ENCODE assay signal across 2 cellular contexts in the genomic region with DNA sequence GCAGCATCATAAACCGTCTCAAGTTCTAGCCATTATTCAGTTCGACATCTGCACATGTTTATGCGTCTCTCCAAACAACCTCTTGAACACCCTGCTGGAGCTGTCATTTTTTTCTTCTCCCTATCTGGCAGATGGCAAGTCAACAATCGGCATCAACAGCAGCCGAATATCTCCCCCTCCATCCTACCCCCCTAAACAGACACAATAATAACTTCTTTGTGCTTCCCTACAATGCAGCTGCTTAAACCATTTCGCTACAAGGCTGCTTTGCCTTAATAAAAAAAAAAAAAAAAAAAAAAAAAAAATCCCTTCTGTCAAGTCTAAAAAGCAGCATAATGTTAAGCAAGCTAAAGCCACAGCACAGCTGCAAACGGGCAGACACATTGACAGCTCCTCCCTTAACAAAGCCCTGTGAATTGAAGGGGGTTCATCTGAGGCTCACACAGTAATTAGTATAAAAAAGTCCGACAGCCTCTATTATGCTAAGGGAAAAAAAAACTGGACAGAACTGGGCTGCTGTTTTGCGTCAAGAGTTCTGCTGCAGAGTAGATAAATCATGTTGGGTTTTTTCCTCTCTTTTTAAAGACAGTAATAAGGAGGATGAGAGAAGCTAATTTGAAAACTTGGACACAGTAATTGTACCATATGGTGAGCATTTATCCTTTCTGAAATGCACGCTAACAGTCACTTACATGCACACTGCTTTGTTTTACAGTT.
A peak's percentile ranks its signal among the peaks of the same experiment; 100 is the strongest.
TF ChIP-seq lines count a peak whose summit lies in the region.

No MANE protein-coding gene starts in this region.

TF ChIP-seq in liver, 16 proteins besides CTCF, POLR2A, EP300 and RAD21 (continued from another document):
- TF ChIP-seq NR2F2 (IDR thresholded peaks at IDR 0.05) = no peak
- no peak for TF ChIP-seq GABPA (IDR thresholded peaks at IDR 0.05 in 1 of 2, conservative IDR thresholded peaks at IDR 0.05 in 1 of 2)
- TF ChIP-seq, protein P1, sequence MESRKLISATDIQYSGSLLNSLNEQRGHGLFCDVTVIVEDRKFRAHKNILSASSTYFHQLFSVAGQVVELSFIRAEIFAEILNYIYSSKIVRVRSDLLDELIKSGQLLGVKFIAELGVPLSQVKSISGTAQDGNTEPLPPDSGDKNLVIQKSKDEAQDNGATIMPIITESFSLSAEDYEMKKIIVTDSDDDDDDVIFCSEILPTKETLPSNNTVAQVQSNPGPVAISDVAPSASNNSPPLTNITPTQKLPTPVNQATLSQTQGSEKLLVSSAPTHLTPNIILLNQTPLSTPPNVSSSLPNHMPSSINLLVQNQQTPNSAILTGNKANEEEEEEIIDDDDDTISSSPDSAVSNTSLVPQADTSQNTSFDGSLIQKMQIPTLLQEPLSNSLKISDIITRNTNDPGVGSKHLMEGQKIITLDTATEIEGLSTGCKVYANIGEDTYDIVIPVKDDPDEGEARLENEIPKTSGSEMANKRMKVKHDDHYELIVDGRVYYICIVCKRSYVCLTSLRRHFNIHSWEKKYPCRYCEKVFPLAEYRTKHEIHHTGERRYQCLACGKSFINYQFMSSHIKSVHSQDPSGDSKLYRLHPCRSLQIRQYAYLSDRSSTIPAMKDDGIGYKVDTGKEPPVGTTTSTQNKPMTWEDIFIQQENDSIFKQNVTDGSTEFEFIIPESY (IDR thresholded peaks at IDR 0.05) = no peak
- TF ChIP-seq, protein P2, sequence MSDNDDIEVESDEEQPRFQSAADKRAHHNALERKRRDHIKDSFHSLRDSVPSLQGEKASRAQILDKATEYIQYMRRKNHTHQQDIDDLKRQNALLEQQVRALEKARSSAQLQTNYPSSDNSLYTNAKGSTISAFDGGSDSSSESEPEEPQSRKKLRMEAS (IDR thresholded peaks at IDR 0.05) = no peak
- TF ChIP-seq, protein P3, sequence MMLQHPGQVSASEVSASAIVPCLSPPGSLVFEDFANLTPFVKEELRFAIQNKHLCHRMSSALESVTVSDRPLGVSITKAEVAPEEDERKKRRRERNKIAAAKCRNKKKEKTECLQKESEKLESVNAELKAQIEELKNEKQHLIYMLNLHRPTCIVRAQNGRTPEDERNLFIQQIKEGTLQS (IDR thresholded peaks at IDR 0.05) = no peak
- TF ChIP-seq HNF4G (IDR thresholded peaks at IDR 0.05) = no peak
- TF ChIP-seq EGR1 (IDR thresholded peaks at IDR 0.05; ENCODE audit: low read depth in 2 of 2) = no peak
- peak; percentile 24 to 27 for TF ChIP-seq RXRA (IDR thresholded peaks at IDR 0.05)
- TF ChIP-seq FOXA2 (IDR thresholded peaks at IDR 0.05) = no peak
- no peak for TF ChIP-seq TAF1 (conservative IDR thresholded peaks at IDR 0.05)

TF ChIP-seq in HepG2, 621 proteins besides CTCF, POLR2A, EP300 and RAD21 (continued from another document):
- TF ChIP-seq, protein P4, sequence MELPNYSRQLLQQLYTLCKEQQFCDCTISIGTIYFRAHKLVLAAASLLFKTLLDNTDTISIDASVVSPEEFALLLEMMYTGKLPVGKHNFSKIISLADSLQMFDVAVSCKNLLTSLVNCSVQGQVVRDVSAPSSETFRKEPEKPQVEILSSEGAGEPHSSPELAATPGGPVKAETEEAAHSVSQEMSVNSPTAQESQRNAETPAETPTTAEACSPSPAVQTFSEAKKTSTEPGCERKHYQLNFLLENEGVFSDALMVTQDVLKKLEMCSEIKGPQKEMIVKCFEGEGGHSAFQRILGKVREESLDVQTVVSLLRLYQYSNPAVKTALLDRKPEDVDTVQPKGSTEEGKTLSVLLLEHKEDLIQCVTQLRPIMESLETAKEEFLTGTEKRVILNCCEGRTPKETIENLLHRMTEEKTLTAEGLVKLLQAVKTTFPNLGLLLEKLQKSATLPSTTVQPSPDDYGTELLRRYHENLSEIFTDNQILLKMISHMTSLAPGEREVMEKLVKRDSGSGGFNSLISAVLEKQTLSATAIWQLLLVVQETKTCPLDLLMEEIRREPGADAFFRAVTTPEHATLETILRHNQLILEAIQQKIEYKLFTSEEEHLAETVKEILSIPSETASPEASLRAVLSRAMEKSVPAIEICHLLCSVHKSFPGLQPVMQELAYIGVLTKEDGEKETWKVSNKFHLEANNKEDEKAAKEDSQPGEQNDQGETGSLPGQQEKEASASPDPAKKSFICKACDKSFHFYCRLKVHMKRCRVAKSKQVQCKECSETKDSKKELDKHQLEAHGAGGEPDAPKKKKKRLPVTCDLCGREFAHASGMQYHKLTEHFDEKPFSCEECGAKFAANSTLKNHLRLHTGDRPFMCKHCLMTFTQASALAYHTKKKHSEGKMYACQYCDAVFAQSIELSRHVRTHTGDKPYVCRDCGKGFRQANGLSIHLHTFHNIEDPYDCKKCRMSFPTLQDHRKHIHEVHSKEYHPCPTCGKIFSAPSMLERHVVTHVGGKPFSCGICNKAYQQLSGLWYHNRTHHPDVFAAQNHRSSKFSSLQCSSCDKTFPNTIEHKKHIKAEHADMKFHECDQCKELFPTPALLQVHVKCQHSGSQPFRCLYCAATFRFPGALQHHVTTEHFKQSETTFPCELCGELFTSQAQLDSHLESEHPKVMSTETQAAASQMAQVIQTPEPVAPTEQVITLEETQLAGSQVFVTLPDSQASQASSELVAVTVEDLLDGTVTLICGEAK (IDR thresholded peaks at IDR 0.05) = no peak
- TF ChIP-seq, protein P4 (CRISPR knock-in tag; IDR thresholded peaks at IDR 0.05) = no peak
- TF ChIP-seq, protein P5, sequence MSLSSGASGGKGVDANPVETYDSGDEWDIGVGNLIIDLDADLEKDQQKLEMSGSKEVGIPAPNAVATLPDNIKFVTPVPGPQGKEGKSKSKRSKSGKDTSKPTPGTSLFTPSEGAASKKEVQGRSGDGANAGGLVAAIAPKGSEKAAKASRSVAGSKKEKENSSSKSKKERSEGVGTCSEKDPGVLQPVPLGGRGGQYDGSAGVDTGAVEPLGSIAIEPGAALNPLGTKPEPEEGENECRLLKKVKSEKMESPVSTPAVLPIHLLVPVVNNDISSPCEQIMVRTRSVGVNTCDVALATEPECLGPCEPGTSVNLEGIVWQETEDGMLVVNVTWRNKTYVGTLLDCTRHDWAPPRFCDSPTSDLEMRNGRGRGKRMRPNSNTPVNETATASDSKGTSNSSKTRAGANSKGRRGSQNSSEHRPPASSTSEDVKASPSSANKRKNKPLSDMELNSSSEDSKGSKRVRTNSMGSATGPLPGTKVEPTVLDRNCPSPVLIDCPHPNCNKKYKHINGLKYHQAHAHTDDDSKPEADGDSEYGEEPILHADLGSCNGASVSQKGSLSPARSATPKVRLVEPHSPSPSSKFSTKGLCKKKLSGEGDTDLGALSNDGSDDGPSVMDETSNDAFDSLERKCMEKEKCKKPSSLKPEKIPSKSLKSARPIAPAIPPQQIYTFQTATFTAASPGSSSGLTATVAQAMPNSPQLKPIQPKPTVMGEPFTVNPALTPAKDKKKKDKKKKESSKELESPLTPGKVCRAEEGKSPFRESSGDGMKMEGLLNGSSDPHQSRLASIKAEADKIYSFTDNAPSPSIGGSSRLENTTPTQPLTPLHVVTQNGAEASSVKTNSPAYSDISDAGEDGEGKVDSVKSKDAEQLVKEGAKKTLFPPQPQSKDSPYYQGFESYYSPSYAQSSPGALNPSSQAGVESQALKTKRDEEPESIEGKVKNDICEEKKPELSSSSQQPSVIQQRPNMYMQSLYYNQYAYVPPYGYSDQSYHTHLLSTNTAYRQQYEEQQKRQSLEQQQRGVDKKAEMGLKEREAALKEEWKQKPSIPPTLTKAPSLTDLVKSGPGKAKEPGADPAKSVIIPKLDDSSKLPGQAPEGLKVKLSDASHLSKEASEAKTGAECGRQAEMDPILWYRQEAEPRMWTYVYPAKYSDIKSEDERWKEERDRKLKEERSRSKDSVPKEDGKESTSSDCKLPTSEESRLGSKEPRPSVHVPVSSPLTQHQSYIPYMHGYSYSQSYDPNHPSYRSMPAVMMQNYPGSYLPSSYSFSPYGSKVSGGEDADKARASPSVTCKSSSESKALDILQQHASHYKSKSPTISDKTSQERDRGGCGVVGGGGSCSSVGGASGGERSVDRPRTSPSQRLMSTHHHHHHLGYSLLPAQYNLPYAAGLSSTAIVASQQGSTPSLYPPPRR (CRISPR knock-in tag; IDR thresholded peaks at IDR 0.05; ENCODE audit: borderline replicate concordance) = no peak
- TF ChIP-seq CEBPG (CRISPR knock-in tag; IDR thresholded peaks at IDR 0.05) = no peak
- no peak for TF ChIP-seq SMC3 (IDR thresholded peaks at IDR 0.05; ENCODE audit: low read length)
- TF ChIP-seq, protein P6, sequence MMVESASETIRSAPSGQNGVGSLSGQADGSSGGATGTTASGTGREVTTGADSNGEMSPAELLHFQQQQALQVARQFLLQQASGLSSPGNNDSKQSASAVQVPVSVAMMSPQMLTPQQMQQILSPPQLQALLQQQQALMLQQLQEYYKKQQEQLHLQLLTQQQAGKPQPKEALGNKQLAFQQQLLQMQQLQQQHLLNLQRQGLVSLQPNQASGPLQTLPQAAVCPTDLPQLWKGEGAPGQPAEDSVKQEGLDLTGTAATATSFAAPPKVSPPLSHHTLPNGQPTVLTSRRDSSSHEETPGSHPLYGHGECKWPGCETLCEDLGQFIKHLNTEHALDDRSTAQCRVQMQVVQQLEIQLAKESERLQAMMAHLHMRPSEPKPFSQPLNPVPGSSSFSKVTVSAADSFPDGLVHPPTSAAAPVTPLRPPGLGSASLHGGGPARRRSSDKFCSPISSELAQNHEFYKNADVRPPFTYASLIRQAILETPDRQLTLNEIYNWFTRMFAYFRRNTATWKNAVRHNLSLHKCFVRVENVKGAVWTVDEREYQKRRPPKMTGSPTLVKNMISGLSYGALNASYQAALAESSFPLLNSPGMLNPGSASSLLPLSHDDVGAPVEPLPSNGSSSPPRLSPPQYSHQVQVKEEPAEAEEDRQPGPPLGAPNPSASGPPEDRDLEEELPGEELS (CRISPR knock-in tag; IDR thresholded peaks at IDR 0.05) = no peak
- TF ChIP-seq, protein P7, sequence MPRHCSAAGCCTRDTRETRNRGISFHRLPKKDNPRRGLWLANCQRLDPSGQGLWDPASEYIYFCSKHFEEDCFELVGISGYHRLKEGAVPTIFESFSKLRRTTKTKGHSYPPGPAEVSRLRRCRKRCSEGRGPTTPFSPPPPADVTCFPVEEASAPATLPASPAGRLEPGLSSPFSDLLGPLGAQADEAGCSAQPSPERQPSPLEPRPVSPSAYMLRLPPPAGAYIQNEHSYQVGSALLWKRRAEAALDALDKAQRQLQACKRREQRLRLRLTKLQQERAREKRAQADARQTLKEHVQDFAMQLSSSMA (CRISPR knock-in tag; IDR thresholded peaks at IDR 0.05) = no peak
- TF ChIP-seq PAX8 (CRISPR knock-in tag; IDR thresholded peaks at IDR 0.05; ENCODE audit: borderline replicate concordance) = no peak
- TF ChIP-seq, protein P8, sequence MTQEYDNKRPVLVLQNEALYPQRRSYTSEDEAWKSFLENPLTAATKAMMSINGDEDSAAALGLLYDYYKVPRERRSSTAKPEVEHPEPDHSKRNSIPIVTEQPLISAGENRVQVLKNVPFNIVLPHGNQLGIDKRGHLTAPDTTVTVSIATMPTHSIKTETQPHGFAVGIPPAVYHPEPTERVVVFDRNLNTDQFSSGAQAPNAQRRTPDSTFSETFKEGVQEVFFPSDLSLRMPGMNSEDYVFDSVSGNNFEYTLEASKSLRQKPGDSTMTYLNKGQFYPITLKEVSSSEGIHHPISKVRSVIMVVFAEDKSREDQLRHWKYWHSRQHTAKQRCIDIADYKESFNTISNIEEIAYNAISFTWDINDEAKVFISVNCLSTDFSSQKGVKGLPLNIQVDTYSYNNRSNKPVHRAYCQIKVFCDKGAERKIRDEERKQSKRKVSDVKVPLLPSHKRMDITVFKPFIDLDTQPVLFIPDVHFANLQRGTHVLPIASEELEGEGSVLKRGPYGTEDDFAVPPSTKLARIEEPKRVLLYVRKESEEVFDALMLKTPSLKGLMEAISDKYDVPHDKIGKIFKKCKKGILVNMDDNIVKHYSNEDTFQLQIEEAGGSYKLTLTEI (CRISPR knock-in tag; conservative IDR thresholded peaks at IDR 0.05) = no peak
- no peak for TF ChIP-seq RFX3 (CRISPR knock-in tag; IDR thresholded peaks at IDR 0.05)
- no peak for TF ChIP-seq ZNF138 (CRISPR knock-in tag; IDR thresholded peaks at IDR 0.05; ENCODE audit: low read depth)
